ENCODE assay signal across 8 cellular contexts in genomic region chr12:56151672-56152131, GRCh38. TPM values are rescaled to one million over a fixed set of nuclear protein-coding genes. Genes with fewer than 3 reads are reported as not detected.
DNase-seq lines count a peak whose midpoint lies in the region; ATAC-seq, FAIRE-seq and TF ChIP-seq lines count a peak whose summit lies in the region.

No MANE protein-coding gene starts in this region.

- DNase-seq in HPDE6-E6E7 (ENCODE audit: extremely low spot score) (peak; percentile 67), RPMI8226 (peak; percentile 82), right cardiac atrium (peak in 1 of 3 donors; percentile 63), small intestine (peak; percentile 81), middle frontal gyrus (ENCODE audit: extremely low spot score, low spot score) (no peak)

- FAIRE-seq in small intestine (lab: Jason Lieb, UNC), result no peak

- no peaks in the 10 kb centered on the region for H3K9me3 Mint-ChIP-seq in activated naive CD4-positive, alpha-beta T cell treated with anti-CD3 and anti-CD28 coated beads, Interleukin-2, amount 50 U/mL, for 24 hours

- H3K27me3 ChIP-seq in right cardiac atrium (ENCODE audit: control insufficient read depth, insufficient read depth), result no peaks in the 10 kb centered on the region
- H3K27me3 ChIP-seq in small intestine (ENCODE audit: control insufficient read depth in 2 of 2, insufficient read depth in 2 of 2, low read length in 2 of 2), result no peaks in the 10 kb centered on the region

- H3K27ac ChIP-seq in C4-2B (peak overlapping the region; percentile 79), right cardiac atrium (ENCODE audit: low read length) (peak overlapping the region; percentile 74), small intestine (ENCODE audit: low read depth in 1 of 2, low read length in 1 of 2) (peak overlapping the region; percentile 86 to 96)

- no peaks in the 10 kb centered on the region for H3K9me3 ChIP-seq in right cardiac atrium (ENCODE audit: control insufficient read depth, low read length)
- H3K9me3 ChIP-seq in small intestine (ENCODE audit: control insufficient read depth, low read depth), result no peaks in the 10 kb centered on the region

- H3K36me3 Mint-ChIP-seq in activated naive CD4-positive, alpha-beta T cell treated with anti-CD3 and anti-CD28 coated beads, Interleukin-2, amount 50 U/mL, for 24 hours, result no peaks in the 10 kb centered on the region

- intact Hi-C loops in right cardiac atrium (cut with DNase I), result no loop called here

- H3K4me1 ChIP-seq in right cardiac atrium (ENCODE audit: control insufficient read depth, insufficient read depth, low read length) (peaks cover 5% of the 10 kb centered on the region), small intestine (ENCODE audit: control insufficient read depth in 2 of 2, insufficient read depth in 1 of 2, low read depth in 1 of 2, low read length in 1 of 2) (peaks cover 4 to 7% of the 10 kb centered on the region in 2 donors)

- H3K4me1 Mint-ChIP-seq in activated naive CD4-positive, alpha-beta T cell treated with anti-CD3 and anti-CD28 coated beads, Interleukin-2, amount 50 U/mL, for 24 hours, result peaks cover 31% of the 10 kb centered on the region

- H3K27ac Mint-ChIP-seq in activated naive CD4-positive, alpha-beta T cell treated with anti-CD3 and anti-CD28 coated beads, Interleukin-2, amount 50 U/mL, for 24 hours, result peak overlapping the region; percentile 99

- peak; percentile 60 for ATAC-seq in GM19351 (IDR thresholded peaks at IDR 0.05; ENCODE audit: unreplicated experiment)
- ATAC-seq in right cardiac atrium, result peak; percentile 15 to 31

- H3K4me3 ChIP-seq in right cardiac atrium (ENCODE audit: low read length) (peak overlapping the region; percentile 97), small intestine (ENCODE audit: low read depth in 1 of 2, low read length in 2 of 2) (peak overlapping the region; percentile 49 to 54)

- no peaks in the 10 kb centered on the region for H3K27me3 Mint-ChIP-seq in activated naive CD4-positive, alpha-beta T cell treated with anti-CD3 and anti-CD28 coated beads, Interleukin-2, amount 50 U/mL, for 24 hours

- no peak; the same call in 1 of the 2 replicates for TF ChIP-seq CTCF in C4-2B (conservative IDR thresholded peaks at IDR 0.05)

- H3K36me3 ChIP-seq in small intestine (ENCODE audit: control insufficient read depth in 2 of 2, insufficient read depth in 2 of 2, low read length in 2 of 2), result peaks cover 0 to 5% of the 10 kb centered on the region in 2 donors

- 10% methylated on average over 12 of the region's 12 CpGs for WGBS in right cardiac atrium
- 0 to 4% (median 1%) methylated on average over 12 of the region's 12 CpGs for WGBS in small intestine, 3 donors

- H3K4me3 Mint-ChIP-seq in activated naive CD4-positive, alpha-beta T cell treated with anti-CD3 and anti-CD28 coated beads, Interleukin-2, amount 50 U/mL, for 24 hours, result peak overlapping the region; percentile 96

RNA-seq across cellular contexts. Expression of gene MYL6B, which starts 0.7 kb away (rescaled TPM):
- 10 to 100 TPM; 48.4 to 74.6 (median 60.2) TPM for total RNA-seq in right cardiac atrium
- polyA plus RNA-seq in right cardiac atrium (65.7 TPM), small intestine (10 to 100 TPM; 24.8 to 31.2 (median 28.6) TPM)

RNA-seq across cellular contexts. Expression of gene MYL6, which starts 6.5 kb away (rescaled TPM):
- total RNA-seq in right cardiac atrium, result 1,000 to 10,000 TPM in 1 of 4 donors, 100 to 1,000 TPM in 3; 592 to 1,178 (median 826) TPM
- polyA plus RNA-seq in right cardiac atrium (1,131 TPM), small intestine (1,000 to 10,000 TPM; 2,556 to 4,316 (median 3,376) TPM)

RNA-seq across cellular contexts. Expression of gene ESYT1, which starts 23.6 kb away (rescaled TPM):
- 10 to 100 TPM; 30.7 to 38.5 (median 33.6) TPM for total RNA-seq in right cardiac atrium
- polyA plus RNA-seq in right cardiac atrium (29.1 TPM), small intestine (10 to 100 TPM in 1 of 3 donors, 1 to 10 TPM in 2; 2.7 to 51.8 (median 7.8) TPM)

RNA-seq across cellular contexts. Expression of gene ZC3H10, which starts 33.6 kb away (rescaled TPM):
- 1 to 10 TPM; 6.1 to 8.6 (median 6.7) TPM for total RNA-seq in right cardiac atrium
- polyA plus RNA-seq in right cardiac atrium (2.7 TPM), small intestine (1 to 10 TPM; 1.1 to 2.8 (median 1.3) TPM)

RNA-seq across cellular contexts. Expression of gene RPL41, which starts 35.3 kb away (rescaled TPM):
- 1,000 to 10,000 TPM; 2,156 to 2,505 (median 2,353) TPM for total RNA-seq in right cardiac atrium
- 2,026 TPM for polyA plus RNA-seq in right cardiac atrium
- polyA plus RNA-seq in small intestine, result 1,000 to 10,000 TPM; 3,267 to 7,277 (median 6,102) TPM
